In the genomic region with DNA sequence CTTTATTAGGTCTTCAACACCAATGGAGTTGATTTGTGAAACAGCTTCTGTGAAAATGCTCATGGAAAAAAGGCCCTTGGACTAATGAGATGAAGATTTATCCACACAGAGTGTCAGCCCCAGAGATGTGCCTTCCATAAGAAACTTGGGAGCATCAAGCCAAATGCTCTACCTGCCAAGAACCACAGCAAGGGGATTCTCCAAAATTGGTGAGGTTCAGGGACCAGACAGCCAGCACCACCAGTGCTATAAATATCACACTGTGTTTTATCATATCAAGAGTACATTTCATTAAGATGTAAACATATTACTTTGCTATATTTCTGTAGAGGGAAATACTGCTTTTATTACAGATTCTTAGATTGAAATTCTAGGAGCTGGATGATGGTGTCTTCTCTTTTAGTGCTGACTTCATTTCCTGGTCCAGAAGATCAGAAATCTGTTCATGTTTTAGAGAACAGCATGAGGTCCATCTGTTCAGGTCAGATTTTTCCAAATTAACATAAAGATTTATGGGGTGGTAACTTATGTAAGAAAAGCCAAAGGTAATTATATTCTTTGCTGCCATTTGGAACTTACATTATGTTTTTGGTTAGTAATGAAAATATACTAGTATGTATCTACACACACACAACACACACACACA, we compare ENCODE assay signal across 23 cellular contexts. TPM values are rescaled to one million over a fixed set of nuclear protein-coding genes. Genes with fewer than 3 reads are reported as not detected.
DNase-seq lines count a peak whose midpoint lies in the region; ATAC-seq, FAIRE-seq and TF ChIP-seq lines count a peak whose summit lies in the region.
"Had no signal": no experiment of that assay in that cellular context is flagged by ENCODE, and none has a peak within 500 bp of the region (broad histone marks: within the 10 kb centered on the region; RNA-seq: fewer than 3 reads in every experiment).

No MANE protein-coding gene starts in this region.

- no peak for ATAC-seq in A549
- ATAC-seq in GM23338, result no peak
- no peak for ATAC-seq in HG02798 (IDR thresholded peaks at IDR 0.05; ENCODE audit: poor library complexity, unreplicated experiment)
- ATAC-seq in HG03342 (IDR thresholded peaks at IDR 0.05; ENCODE audit: unreplicated experiment), result no peak
- ATAC-seq: foreskin keratinocyte, GM12878, lower lobe of right lung, right lobe of liver had no signal

- H3K36me3 ChIP-seq in GM23338 (ENCODE audit: insufficient read depth) (no peaks in the 10 kb centered on the region), fibroblast of lung (ENCODE audit: control insufficient read depth, insufficient read depth, low read length) (no peaks in the 10 kb centered on the region), smooth muscle cell (ENCODE audit: low read depth) (no peaks in the 10 kb centered on the region), trophoblast cell (ENCODE audit: control insufficient read depth in 1 of 2, insufficient read depth in 2 of 2, low read length in 2 of 2) (peaks cover 0 to 2% of the 10 kb centered on the region in 2 experiments)
- H3K36me3 ChIP-seq: lower lobe of right lung, ovary, right lobe of liver, thyroid gland had no signal

- no peak for TF ChIP-seq EP300 in A549 (IDR thresholded peaks at IDR 0.05)

- no peaks in the 10 kb centered on the region for H3K9me3 ChIP-seq in A549
- no peaks in the 10 kb centered on the region for H3K9me3 ChIP-seq in fibroblast of lung (ENCODE audit: control insufficient read depth, insufficient read depth, low read depth, low read length)
- no peaks in the 10 kb centered on the region for H3K9me3 ChIP-seq in smooth muscle cell (replicated peaks; ENCODE audit: low read depth)
- no peaks in the 10 kb centered on the region for H3K9me3 ChIP-seq in trophoblast cell (ENCODE audit: insufficient read depth, low read depth, low read length)
- H3K9me3 ChIP-seq: lower lobe of right lung, ovary, right lobe of liver, thyroid gland had no signal

- no peak overlapping the region for H4K8ac ChIP-seq in trophoblast cell (ENCODE audit: low read depth, low read length)

- H3K4me1 Mint-ChIP-seq in GM23338, result peaks cover 32% of the 10 kb centered on the region
- H3K4me1 Mint-ChIP-seq: naive B cell had no signal

- H3F3A ChIP-seq in GM23338 (replicated peaks; ENCODE audit: low read depth), result no peaks in the 10 kb centered on the region
- peaks cover 2% of the 10 kb centered on the region for H3F3A ChIP-seq in smooth muscle cell (ENCODE audit: low read depth)

- H3K36me3 Mint-ChIP-seq in GM23338 (ENCODE audit: low read depth), result no peaks in the 10 kb centered on the region; the same call in 2 of the 3 replicates

- H2AK5ac ChIP-seq in trophoblast cell (ENCODE audit: low read length), result no peak overlapping the region

- H3K27me3 ChIP-seq in GM23338 (ENCODE audit: insufficient read depth) (no peaks in the 10 kb centered on the region), fibroblast of lung (ENCODE audit: control insufficient read depth, insufficient read depth, low read length) (no peaks in the 10 kb centered on the region), smooth muscle cell (ENCODE audit: low read depth) (no peaks in the 10 kb centered on the region), trophoblast cell (ENCODE audit: insufficient read depth, low read length) (no peaks in the 10 kb centered on the region)
- H3K27me3 ChIP-seq: foreskin keratinocyte, ovary, right lobe of liver, thyroid gland had no signal

- CTCF ChIA-PET in A549 (lab: Yijun Ruan, JAX), result interaction anchor here (1.1 to 1.3 kb wide), 2 partner anchors 18 to 84 kb away, joined by 3 to 4 read pairs; a partner anchor contains a TSS

- no peaks in the 10 kb centered on the region for H3K79me1 ChIP-seq in trophoblast cell (ENCODE audit: low read length)

- no peak for TF ChIP-seq CTCF in A549 (IDR thresholded peaks at IDR 0.05)
- TF ChIP-seq CTCF in GM23338 (conservative IDR thresholded peaks at IDR 0.05; ENCODE audit: low read depth in 2 of 2), result no peak
- no peak for TF ChIP-seq CTCF in fibroblast of lung (conservative IDR thresholded peaks at IDR 0.05 in 1 of 2, IDR thresholded peaks at IDR 0.05 in 1 of 2; ENCODE audit: low read depth in 1 of 2, low read length in 2 of 2)
- no peak for TF ChIP-seq CTCF in smooth muscle cell (IDR thresholded peaks at IDR 0.05; ENCODE audit: borderline replicate concordance, insufficient read depth, poor library complexity, severe bottlenecking)

- H2BK12ac ChIP-seq in trophoblast cell (ENCODE audit: low read length), result no peak overlapping the region

- H3K9me2 ChIP-seq in GM23338 (ENCODE audit: insufficient read depth), result no peaks in the 10 kb centered on the region

- H3K4me1 ChIP-seq in A549 (peaks cover 47% of the 10 kb centered on the region), GM23338 (ENCODE audit: insufficient read depth) (peaks cover 12% of the 10 kb centered on the region; the same call in 1 of the 2 replicates), fibroblast of lung (ENCODE audit: control insufficient read depth, extremely low read depth, insufficient read depth, low read length) (peaks cover 15% of the 10 kb centered on the region), smooth muscle cell (ENCODE audit: low read depth) (no peaks in the 10 kb centered on the region), trophoblast cell (ENCODE audit: control insufficient read depth in 1 of 2, insufficient read depth in 2 of 2, low read length in 2 of 2) (no peaks in the 10 kb centered on the region)

- H3K9me3 Mint-ChIP-seq in GM23338, result peaks cover 4% of the 10 kb centered on the region; the same call in 1 of the 3 replicates

- no peak overlapping the region for H3K4ac ChIP-seq in trophoblast cell (ENCODE audit: low read depth, low read length)

- H4K91ac ChIP-seq in trophoblast cell (ENCODE audit: low read depth, low read length), result no peak overlapping the region

- H2AFZ ChIP-seq in GM23338 (no peak overlapping the region), fibroblast of lung (ENCODE audit: low read length) (no peak overlapping the region), smooth muscle cell (ENCODE audit: low read depth) (no peak overlapping the region), trophoblast cell (ENCODE audit: insufficient read depth, low read length, poor library complexity) (no peak overlapping the region)

- H4K12ac ChIP-seq in trophoblast cell (ENCODE audit: low read depth, low read length), result no peak overlapping the region

- H3K4me3 Mint-ChIP-seq in GM23338, result no peak overlapping the region
- H3K4me3 Mint-ChIP-seq: H9, naive B cell had no signal

- H3K4me3 ChIP-seq in A549, result no peak overlapping the region
- H3K4me3 ChIP-seq in GM23338, result no peak overlapping the region
- H3K4me3 ChIP-seq in fibroblast of lung (replicated peaks in 1 of 4; ENCODE audit: control extremely low read depth in 1 of 4, insufficient read depth in 1 of 4, low read depth in 3 of 4, low read length in 4 of 4), result no peak overlapping the region
- H3K4me3 ChIP-seq in smooth muscle cell, result no peak overlapping the region
- no peak overlapping the region for H3K4me3 ChIP-seq in trophoblast cell (ENCODE audit: low read depth, low read length)
- H3K4me3 ChIP-seq: GM12878, lower lobe of right lung, ovary, right lobe of liver, thyroid gland had no signal

- H4K20me1 ChIP-seq in GM23338 (replicated peaks; ENCODE audit: insufficient read depth), result 0 out of 2 replicates have a peak, but pooled peaks cover 3% of the 10 kb centered on the region
- H4K20me1 ChIP-seq in fibroblast of lung (ENCODE audit: control insufficient read depth, extremely low read depth, insufficient read depth, low read length), result no peaks in the 10 kb centered on the region
- H4K20me1 ChIP-seq in smooth muscle cell (ENCODE audit: low read depth), result no peaks in the 10 kb centered on the region

- H3K27me3 Mint-ChIP-seq in GM23338 (ENCODE audit: insufficient read depth, low read depth, poor library complexity), result peaks cover 7% of the 10 kb centered on the region

- H3K23ac ChIP-seq in trophoblast cell (ENCODE audit: low read length), result no peak overlapping the region

- no peak for FAIRE-seq in A549 (lab: Jason Lieb, UNC)
- FAIRE-seq: GM12878, keratinocyte had no signal

- POLR2A ChIA-PET in A549 (lab: Yijun Ruan, JAX), result interaction anchor here (0.9 kb wide), 1 partner anchor 84 kb away, joined by 3 read pairs; a partner anchor contains a TSS

- no peak overlapping the region for H3K18ac ChIP-seq in trophoblast cell (ENCODE audit: low read length)

- H2BK120ac ChIP-seq in trophoblast cell (ENCODE audit: insufficient read depth, low read length, poor library complexity), result no peak overlapping the region

- H2BK5ac ChIP-seq in trophoblast cell (ENCODE audit: low read depth, low read length, poor library complexity), result no peak overlapping the region

- no peak for DNase-seq in A549 (ENCODE audit: low read depth in 1 of 2, low spot score in 1 of 2)
- DNase-seq in GM23338 (ENCODE audit: low spot score), result no peak
- DNase-seq in NCI-H69 (lab: John Stamatoyannopoulos, UW), result peak; percentile 84
- no peak for DNase-seq in fibroblast of lung (ENCODE audit: low read depth in 2 of 2)
- no peak for DNase-seq in smooth muscle cell (lab: John Stamatoyannopoulos, UW; ENCODE audit: unreplicated experiment)
- DNase-seq in trophoblast cell, result no peak
- DNase-seq: activated CD4-positive, alpha-beta T cell treated with anti-CD3 and anti-CD28 coated beads, Interleukin-2, amount 50 U/mL, for 48 hours; activated gamma-delta T cell treated with Interleukin-2 at 50 U/mL for 16 hours; foreskin keratinocyte; H9; hippocampal formation; lower lobe of right lung; naive B cell; ovary; right lobe of liver; Right ventricle myocardium superior; thyroid gland had no signal

- H3K79me2 ChIP-seq in GM23338 (replicated peaks; ENCODE audit: insufficient read depth), result peaks cover 24% of the 10 kb centered on the region
- H3K79me2 ChIP-seq in fibroblast of lung (ENCODE audit: control insufficient read depth, insufficient read depth, low read length), result no peaks in the 10 kb centered on the region
- no peaks in the 10 kb centered on the region for H3K79me2 ChIP-seq in smooth muscle cell (ENCODE audit: low read depth)
- no peaks in the 10 kb centered on the region for H3K79me2 ChIP-seq in trophoblast cell (ENCODE audit: control insufficient read depth, insufficient read depth, low read length, poor library complexity)

- H3K9ac ChIP-seq in fibroblast of lung (ENCODE audit: insufficient read depth, low read length) (no peak overlapping the region), smooth muscle cell (ENCODE audit: low read depth) (no peak overlapping the region), trophoblast cell (ENCODE audit: low read length) (no peak overlapping the region)

- H3K4me2 ChIP-seq in A549 (peak overlapping the region; percentile 35; the same call in 2 of the 3 replicates), GM23338 (no peak overlapping the region), fibroblast of lung (ENCODE audit: extremely low read depth, insufficient read depth, low read length) (no peak overlapping the region), smooth muscle cell (no peak overlapping the region), trophoblast cell (ENCODE audit: low read length) (no peak overlapping the region)

- no peak for TF ChIP-seq RAD21 in A549 (conservative IDR thresholded peaks at IDR 0.05 in 1 of 2, IDR thresholded peaks at IDR 0.05 in 1 of 2)

- peak overlapping the region; percentile 41; the same call in 1 of the 2 replicates for H3K27ac Mint-ChIP-seq in GM23338

- no peak for TF ChIP-seq POLR2A in A549 (IDR thresholded peaks at IDR 0.05; ENCODE audit: low read length)

- H3K27ac ChIP-seq in A549 (peak overlapping the region; percentile 54 to 71; a peak in 5 of 6 replicates), GM23338 (ENCODE audit: low read depth) (no peak overlapping the region; the same call in 1 of the 2 replicates), fibroblast of lung (ENCODE audit: insufficient read depth, low read length) (peak overlapping the region; percentile 10), smooth muscle cell (ENCODE audit: low read depth) (no peak overlapping the region), trophoblast cell (ENCODE audit: low read depth, low read length) (no peak overlapping the region)
- H3K27ac ChIP-seq: C4-2B, foreskin keratinocyte, lower lobe of right lung, ovary, right lobe of liver, thyroid gland, VCaP had no signal

- no peak overlapping the region for H3K14ac ChIP-seq in trophoblast cell (ENCODE audit: low read length)

RNA-seq across cellular contexts. Expression of a gene that starts 17.7 kb away (rescaled TPM):
- polyA plus RNA-seq in A549 (2011; rRNA removed), result 30.0 and 34.8 TPM in 2 replicates
- 6.2 and 6.8 TPM in 2 replicates for polyA plus RNA-seq in A549 (2012; cell fraction: cytosol; rRNA removed)
- 6.5 and 10.4 TPM in 2 replicates for polyA plus RNA-seq in A549 (2012; cell fraction: nucleus; rRNA removed)
- 15.0 to 17.2 TPM (median 16.5 TPM) in 3 replicates for polyA plus RNA-seq in A549 (2017; fragmentation: RNase III; extraction: RNeasy Plus Mini Kit Qiagen cat#74134 plus additional on column Dnase treatment)
- 6.3 and 6.5 TPM in 2 replicates for polyA minus RNA-seq in A549 (2011; rRNA and poly(A)+ RNA removed)
- total RNA-seq in GM23338 (2014; rRNA removed; shearing (Covaris generic)), result 3.3 and 8.8 TPM in 2 replicates
- 6.0 and 6.8 TPM in 2 replicates for polyA plus RNA-seq in GM23338 (2016; fragmentation: Nextera tagmentation; extraction: Ambion mirVana)
- 8.5 and 15.4 TPM in 2 replicates for total RNA-seq in fibroblast of lung
- polyA plus RNA-seq in fibroblast of lung, result 11.6 and 14.9 TPM in 2 replicates
- polyA plus RNA-seq in fibroblast of lung (2012), result 6.9 and 7.0 TPM in 2 replicates
- 0.37 and 3.2 TPM in 2 replicates for polyA minus RNA-seq in fibroblast of lung (ENCODE audit: low replicate concordance)
- total RNA-seq in smooth muscle cell, result 5.5 and 7.4 TPM in 2 replicates
- polyA plus RNA-seq in smooth muscle cell, result 5.1 and 5.9 TPM in 2 replicates
- polyA plus RNA-seq in trophoblast cell (2013), result 1.5 TPM in 2 replicates

RNA-seq across cellular contexts. Expression of a gene that starts 25.4 kb away (rescaled TPM):
- polyA plus RNA-seq in A549 (2011; rRNA removed) (47.9 and 60.8 TPM in 2 replicates), A549 (2017; fragmentation: RNase III; extraction: RNeasy Plus Mini Kit Qiagen cat#74134 plus additional on column Dnase treatment) (30.2 to 33.5 TPM (median 31.2 TPM) in 3 replicates), GM23338 (2016; fragmentation: Nextera tagmentation; extraction: Ambion mirVana) (18.6 and 28.7 TPM in 2 replicates), fibroblast of lung (56.2 and 62.7 TPM in 2 replicates), smooth muscle cell (21.1 and 23.6 TPM in 2 replicates)
- 13.0 and 15.8 TPM in 2 replicates for polyA plus RNA-seq in A549 (2012; cell fraction: cytosol; rRNA removed)
- polyA plus RNA-seq in A549 (2012; cell fraction: nucleus; rRNA removed), result 3.7 and 7.2 TPM in 2 replicates
- 14.8 and 17.3 TPM in 2 replicates for polyA minus RNA-seq in A549 (2011; rRNA and poly(A)+ RNA removed)
- 27.1 and 28.4 TPM in 2 replicates for total RNA-seq in GM23338 (2014; rRNA removed; shearing (Covaris generic))
- total RNA-seq in fibroblast of lung (53.2 and 59.5 TPM in 2 replicates), smooth muscle cell (41.8 and 59.2 TPM in 2 replicates)
- polyA plus RNA-seq in fibroblast of lung (2012), result 29.9 and 31.7 TPM in 2 replicates
- 1.2 and 7.3 TPM in 2 replicates for polyA minus RNA-seq in fibroblast of lung (ENCODE audit: low replicate concordance)
- polyA plus RNA-seq in trophoblast cell (2013), result 28.2 and 29.0 TPM in 2 replicates

Comparison
In these comparisons a context has a peak if more than half of its experiments do, and no peak if none do; other contexts are left out.
1. H3K27ac ChIP-seq: peak in A549 (2 of 2) and fibroblast of lung (single experiment); none in GM23338 (single experiment), smooth muscle cell (single experiment) and trophoblast cell (single experiment).